10 cellular contexts compared by ENCODE assay signal in genomic region chr6:21348462-21349195, GRCh38.
DNase-seq lines count a peak whose midpoint lies in the region; ATAC-seq, FAIRE-seq and TF ChIP-seq lines count a peak whose summit lies in the region.
"Had no signal": no experiment of that assay in that cellular context is flagged by ENCODE, and none has a peak within 500 bp of the region (broad histone marks: within the 10 kb centered on the region; RNA-seq: fewer than 3 reads in every experiment).

No MANE protein-coding gene starts in this region.

- TF ChIP-seq CTCF in spleen (IDR thresholded peaks at IDR 0.05 in 8 of 11, conservative IDR thresholded peaks at IDR 0.05 in 3 of 11): no peak

- H3K4me3 ChIP-seq in spleen: no peak overlapping the region
- H3K4me3 ChIP-seq: BLaER1 had no signal

- H3K36me3 ChIP-seq in spleen: no peaks in the 10 kb centered on the region
- H3K36me3 ChIP-seq: BLaER1 had no signal

- WGBS in spleen, 5 donors: 53 to 73% (median 69%) methylated on average over 5 to 7 of the region's 7 CpGs

- H3K4me1 ChIP-seq in spleen: no peaks in the 10 kb centered on the region
- H3K4me1 ChIP-seq: BLaER1 had no signal

- H3K27me3 ChIP-seq in spleen (replicated peaks in 1 of 7): no peaks in the 10 kb centered on the region
- H3K27me3 ChIP-seq: BLaER1 had no signal

- ATAC-seq in GM18907 (IDR thresholded peaks at IDR 0.05; ENCODE audit: unreplicated experiment): no peak

- TF ChIP-seq POLR2A in spleen (IDR thresholded peaks at IDR 0.05): no peak

- H3K9me3 ChIP-seq in spleen: peaks cover 0 to 4% (median 0%) of the 10 kb centered on the region in 8 donors
- H3K9me3 ChIP-seq: BLaER1 had no signal

- FAIRE-seq in urothelium cell line (lab: Jason Lieb, UNC): no peak

- intact Hi-C loops in spleen (cut with DNase I; ENCODE audit: low total_unique reads): no loop called here

- DNase-seq in NCI-H2196 (lab: John Stamatoyannopoulos, UW; ENCODE audit: unreplicated experiment): peak; percentile 48
- no peak for DNase-seq in NCI-H2196 treated with DMSO at 0.1 percent for 48 hours (lab: John Stamatoyannopoulos, UW; ENCODE audit: unreplicated experiment)
- DNase-seq in amniotic stem cell (lab: John Stamatoyannopoulos, UW): peak; percentile 14
- DNase-seq in islet precursor cell: peak; percentile 93
- peak; percentile 40 for DNase-seq in urothelium cell line (ENCODE audit: low spot score)
- DNase-seq in spleen: no peak
- DNase-seq in midbrain (lab: John Stamatoyannopoulos, UW): no peak
- DNase-seq: NK-92 treated with Interleukin-12 subunit alpha and Interleukin-12 subunit beta, amount 100 ng/mL, for 24 hours had no signal

- no peak overlapping the region for H3K27ac ChIP-seq in spleen
- H3K27ac ChIP-seq: BLaER1 had no signal

Comparison
In these comparisons a context has a peak if more than half of its experiments do, and no peak if none do; other contexts are left out.
1. DNase-seq: peak in NCI-H2196 (single experiment), amniotic stem cell (single experiment), islet precursor cell (single experiment) and urothelium cell line (single experiment); none in NCI-H2196 treated with DMSO at 0.1 percent for 48 hours (single experiment), spleen (single experiment) and midbrain (single experiment).